22 cellular contexts compared by ENCODE assay signal in the genomic region with DNA sequence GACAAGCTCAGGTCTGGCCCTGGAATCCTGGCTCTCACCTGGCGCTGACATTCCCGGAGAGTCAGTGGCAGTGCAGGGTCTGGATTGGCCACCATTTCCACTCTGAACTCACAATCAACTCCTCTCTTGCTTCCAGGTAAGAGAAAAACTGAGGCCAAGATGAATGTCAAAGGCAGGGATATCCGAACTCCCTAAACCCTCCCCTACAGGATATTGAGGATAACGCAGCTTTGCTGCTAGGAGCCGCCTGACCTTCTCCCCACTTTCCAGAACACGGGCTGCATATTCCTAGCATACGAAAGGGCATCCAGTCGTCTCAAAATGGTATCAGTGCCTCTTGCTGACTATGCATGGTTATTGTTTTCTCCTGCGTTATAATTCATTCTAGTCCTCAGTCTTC.
A peak's percentile ranks its signal among the peaks of the same experiment; 100 is the strongest.
DNase-seq lines count a peak whose midpoint lies in the region; ATAC-seq and TF ChIP-seq lines count a peak whose summit lies in the region.
"Had no signal": no experiment of that assay in that cellular context is flagged by ENCODE, and none has a peak within 500 bp of the region (broad histone marks: within the 10 kb centered on the region; RNA-seq: fewer than 3 reads in every experiment).

No MANE protein-coding gene starts in this region.

- H2BK15ac ChIP-seq in mesendoderm (replicated peaks; ENCODE audit: low read depth) = no peak overlapping the region

- no peaks in the 10 kb centered on the region for H3K79me1 ChIP-seq in mesendoderm (ENCODE audit: low read length)

- H4K5ac ChIP-seq in mesendoderm (ENCODE audit: low read length) = no peak overlapping the region

- H4K8ac ChIP-seq in mesendoderm (ENCODE audit: low read depth, low read length) = no peak overlapping the region

- no peak overlapping the region for H3K4me2 ChIP-seq in mesendoderm (ENCODE audit: low read length)
- H3K4me2 ChIP-seq: BLaER1 had no signal

- no peak overlapping the region for H3K4me3 Mint-ChIP-seq in HFFc6

- in situ Hi-C loops in astrocyte of the spinal cord (cut with HindIII; ENCODE audit: low sequenced_read_pairs) = no loop called here

- WGBS in mesendoderm (ENCODE audit: extremely low coverage, insufficient coverage, low lambda C conversion rate) = no CpG with 5 or more reads among the region's 9 CpGs

- H3K36me3 Mint-ChIP-seq in HFFc6 (ENCODE audit: low read depth) = no peaks in the 10 kb centered on the region
- H3K36me3 Mint-ChIP-seq: CD4-positive, CD25-positive, alpha-beta regulatory T cell had no signal

- no peak overlapping the region for H3K23ac ChIP-seq in mesendoderm (ENCODE audit: low read length)

- no peak overlapping the region for H3K56ac ChIP-seq in mesendoderm (ENCODE audit: low read length)

- H3K4ac ChIP-seq in mesendoderm (ENCODE audit: low read depth, low read length) = no peak overlapping the region

- H3K36me3 ChIP-seq in BE2C = no peaks in the 10 kb centered on the region
- no peaks in the 10 kb centered on the region for H3K36me3 ChIP-seq in mesendoderm (ENCODE audit: control insufficient read depth, insufficient read depth, low read length)
- H3K36me3 ChIP-seq: BLaER1, HAP-1, MG63, SJCRH30 had no signal

- no peaks in the 10 kb centered on the region for H3K27me3 ChIP-seq in BE2C
- H3K27me3 ChIP-seq in mesendoderm (ENCODE audit: insufficient read depth, low read length, poor library complexity) = peaks cover 18% of the 10 kb centered on the region

- H3K4me1 ChIP-seq in BE2C = no peaks in the 10 kb centered on the region
- H3K4me1 ChIP-seq in mesendoderm (ENCODE audit: control insufficient read depth, low read depth, low read length) = no peaks in the 10 kb centered on the region
- H3K4me1 ChIP-seq: HAP-1 had no signal

- H3K9me3 ChIP-seq in BE2C = no peaks in the 10 kb centered on the region
- H3K9me3 ChIP-seq: HAP-1, MG63, SJCRH30 had no signal

- H3K27ac Mint-ChIP-seq in HFFc6 = no peak overlapping the region
- H3K27ac Mint-ChIP-seq: CD4-positive, CD25-positive, alpha-beta regulatory T cell had no signal

- H3K9me3 Mint-ChIP-seq in HFFc6 = no peaks in the 10 kb centered on the region

- no peaks in the 10 kb centered on the region for H3K79me2 ChIP-seq in mesendoderm (ENCODE audit: control insufficient read depth, insufficient read depth, low read length)

- H3K27ac ChIP-seq in mesendoderm (ENCODE audit: low read depth, low read length) = no peak overlapping the region
- H3K27ac ChIP-seq: BLaER1, SJCRH30 had no signal

- no peak overlapping the region for H3K18ac ChIP-seq in mesendoderm (ENCODE audit: low read length)

- H3K4me1 Mint-ChIP-seq in HFFc6 (ENCODE audit: low read depth) = peaks cover 38% of the 10 kb centered on the region

- ATAC-seq in GM21390 (IDR thresholded peaks at IDR 0.05; ENCODE audit: unreplicated experiment) = no peak

- no peak overlapping the region for H3K4me3 ChIP-seq in BE2C (ENCODE audit: low read depth, low read length)
- no peak overlapping the region for H3K4me3 ChIP-seq in astrocyte of the spinal cord (ENCODE audit: low read depth, low read length)
- H3K4me3 ChIP-seq in mesendoderm (ENCODE audit: low read length) = no peak overlapping the region
- H3K4me3 ChIP-seq: BLaER1, HAP-1, MG63, SJCRH30 had no signal

- no peak overlapping the region for H3K9ac ChIP-seq in mesendoderm (ENCODE audit: low read length)
- H3K9ac ChIP-seq: BLaER1 had no signal

- DNase-seq in BE2C = no peak
- DNase-seq in HFFc6 = no peak
- no peak for DNase-seq in astrocyte of the spinal cord (ENCODE audit: low read depth, low spot score)
- peak; percentile 39 for DNase-seq in mesendoderm
- no peak for DNase-seq in activated naive CD4-positive, alpha-beta T cell treated with anti-CD3 and anti-CD28 coated beads, Interleukin-2, amount 50 U/mL, for 16 hours
- no peak for DNase-seq in activated naive CD4-positive, alpha-beta T cell (lab: John Stamatoyannopoulos, UW)
- DNase-seq in SW 1271 (lab: John Stamatoyannopoulos, UW) = no peak
- DNase-seq: CD4-positive, CD25-positive, alpha-beta regulatory T cell; DMS153; DND-41; IMR-90; KG1; MG63; NCI-H1105 treated with DMSO at 0.1 percent for 48 hours; NCI-H2029; NCI-H446 treated with DMSO at 0.1 percent for 48 hours; NCI-H526; OCI-M1; SJCRH30 had no signal

- TF ChIP-seq CTCF in BE2C (IDR thresholded peaks at IDR 0.05; ENCODE audit: low read depth, low read length) (peak; percentile 16; the same call in 1 of the 2 replicates), HFFc6 (IDR thresholded peaks at IDR 0.05) (peak; percentile 29; the same call in 1 of the 2 replicates), astrocyte of the spinal cord (IDR thresholded peaks at IDR 0.05; ENCODE audit: low read depth, low read length) (peak; percentile 7)

- H3K27me3 Mint-ChIP-seq in HFFc6 (ENCODE audit: insufficient read depth) = peaks cover 16% of the 10 kb centered on the region

- H2BK120ac ChIP-seq in mesendoderm (ENCODE audit: low read depth, low read length) = no peak overlapping the region

- H2BK5ac ChIP-seq in mesendoderm (ENCODE audit: low read length) = no peak overlapping the region

- H2AK5ac ChIP-seq in mesendoderm (ENCODE audit: low read length) = no peak overlapping the region
